ENCODE assay signal across 15 cellular contexts in genomic region chr9:88706193-88707112, GRCh38.
A peak's percentile ranks its signal among the peaks of the same experiment; 100 is the strongest.
DNase-seq lines count a peak whose midpoint lies in the region; ATAC-seq and TF ChIP-seq lines count a peak whose summit lies in the region.
"Had no signal": no experiment of that assay in that cellular context is flagged by ENCODE, and none has a peak within 500 bp of the region (broad histone marks: within the 10 kb centered on the region; RNA-seq: fewer than 3 reads in every experiment).

No MANE protein-coding gene starts in this region.

- H3K9me3 Mint-ChIP-seq in GM23338 (peaks cover 3% of the 10 kb centered on the region; the same call in 1 of the 3 replicates), neural progenitor cell (peaks cover 8% of the 10 kb centered on the region)
- H3K9me3 Mint-ChIP-seq: activated B cell treated with CpG ODN at 0.5 μM for 24 hours had no signal

- no peak for TF ChIP-seq POLR2A in vagina (IDR thresholded peaks at IDR 0.05)

- peak; percentile 69 for ATAC-seq in GM23338

- DNase-seq in GM23338 (ENCODE audit: low spot score): peak; percentile 23
- peak; percentile 30 for DNase-seq in NCI-H748 treated with DMSO at 0.1 percent for 48 hours (lab: John Stamatoyannopoulos, UW)
- DNase-seq in hepatocyte (ENCODE audit: low spot score): peak; percentile 19
- peak; percentile 31 for DNase-seq in neural progenitor cell (ENCODE audit: low spot score)
- no peak for DNase-seq in NCI-H187 (lab: John Stamatoyannopoulos, UW)
- no peak for DNase-seq in vagina (ENCODE audit: extremely low spot score in 2 of 2)
- no peak for DNase-seq in posterior vena cava (ENCODE audit: low spot score)
- no peak for DNase-seq in NCI-H446 (lab: John Stamatoyannopoulos, UW)
- DNase-seq: activated B cell treated with CpG ODN at 0.5 μM for 24 hours; activated naive CD4-positive, alpha-beta T cell treated with anti-CD3 and anti-CD28 coated beads, Interleukin-2, amount 50 U/mL, for 16 hours; dorsolateral prefrontal cortex; NCI-H2171 had no signal

- WGBS in hepatocyte (ENCODE audit: low lambda C conversion rate, missing lambda C conversion rate): 92% methylated on average over 38 of the region's 38 CpGs

- H3K27me3 ChIP-seq in GM23338 (ENCODE audit: insufficient read depth) (no peaks in the 10 kb centered on the region), hepatocyte (no peaks in the 10 kb centered on the region), neural progenitor cell (no peaks in the 10 kb centered on the region), vagina (no peaks in the 10 kb centered on the region)
- H3K27me3 ChIP-seq: breast epithelium, dorsolateral prefrontal cortex had no signal

- TF ChIP-seq CTCF in GM23338 (conservative IDR thresholded peaks at IDR 0.05; ENCODE audit: low read depth in 2 of 2): peak in 1 of 2 experiments; percentile 29; a peak in 3 of 4 replicates
- TF ChIP-seq CTCF in hepatocyte (IDR thresholded peaks at IDR 0.05; ENCODE audit: poor library complexity): no peak
- TF ChIP-seq CTCF in neural progenitor cell (IDR thresholded peaks at IDR 0.05): no peak
- no peak for TF ChIP-seq CTCF in vagina (IDR thresholded peaks at IDR 0.05)

- H3K9ac ChIP-seq in neural progenitor cell: no peak overlapping the region

- H3K4me2 ChIP-seq in GM23338 (no peak overlapping the region), hepatocyte (no peak overlapping the region), neural progenitor cell (no peak overlapping the region)

- no peaks in the 10 kb centered on the region for H4K20me1 ChIP-seq in GM23338 (replicated peaks; ENCODE audit: insufficient read depth)
- no peaks in the 10 kb centered on the region for H4K20me1 ChIP-seq in hepatocyte (ENCODE audit: insufficient read depth, poor library complexity, severe bottlenecking)
- H4K20me1 ChIP-seq in neural progenitor cell (ENCODE audit: low read depth): no peaks in the 10 kb centered on the region

- H3F3A ChIP-seq in GM23338 (replicated peaks; ENCODE audit: low read depth): no peaks in the 10 kb centered on the region
- no peaks in the 10 kb centered on the region for H3F3A ChIP-seq in neural progenitor cell (ENCODE audit: low read depth)

- peaks cover 2% of the 10 kb centered on the region; the same call in 2 of the 3 replicates for H3K4me1 Mint-ChIP-seq in GM23338
- H3K4me1 Mint-ChIP-seq in neural progenitor cell: peaks cover 14% of the 10 kb centered on the region
- H3K4me1 Mint-ChIP-seq: activated B cell treated with CpG ODN at 0.5 μM for 24 hours had no signal

- H3K4me3 Mint-ChIP-seq in GM23338: no peak overlapping the region
- H3K4me3 Mint-ChIP-seq in neural progenitor cell: no peak overlapping the region
- H3K4me3 Mint-ChIP-seq: activated B cell treated with CpG ODN at 0.5 μM for 24 hours had no signal

- no peaks in the 10 kb centered on the region for H3K4me1 ChIP-seq in GM23338 (ENCODE audit: insufficient read depth)
- H3K4me1 ChIP-seq in hepatocyte (ENCODE audit: insufficient read depth): no peaks in the 10 kb centered on the region
- no peaks in the 10 kb centered on the region for H3K4me1 ChIP-seq in neural progenitor cell
- H3K4me1 ChIP-seq in vagina: no peaks in the 10 kb centered on the region
- H3K4me1 ChIP-seq: breast epithelium, prostate gland had no signal

- H3K9me3 ChIP-seq in hepatocyte (ENCODE audit: low read depth) (no peaks in the 10 kb centered on the region), neural progenitor cell (ENCODE audit: low read depth) (no peaks in the 10 kb centered on the region), vagina (no peaks in the 10 kb centered on the region)
- H3K9me3 ChIP-seq: breast epithelium, prostate gland, thoracic aorta had no signal

- H3K36me3 Mint-ChIP-seq in GM23338 (ENCODE audit: low read depth) (no peaks in the 10 kb centered on the region), neural progenitor cell (no peaks in the 10 kb centered on the region)

- 0 out of 2 replicates have a peak, but pooled peaks cover 6% of the 10 kb centered on the region for H3K9me2 ChIP-seq in GM23338 (ENCODE audit: insufficient read depth)
- H3K9me2 ChIP-seq in hepatocyte (replicated peaks; ENCODE audit: insufficient read depth): no peaks in the 10 kb centered on the region

- H3K36me3 ChIP-seq in GM23338 (ENCODE audit: insufficient read depth) (no peaks in the 10 kb centered on the region), hepatocyte (replicated peaks; ENCODE audit: insufficient read depth, low read depth) (no peaks in the 10 kb centered on the region), neural progenitor cell (no peaks in the 10 kb centered on the region), vagina (no peaks in the 10 kb centered on the region)
- H3K36me3 ChIP-seq: breast epithelium, prostate gland, thoracic aorta had no signal

- H2AFZ ChIP-seq in GM23338 (peak overlapping the region; percentile 14), hepatocyte (no peak overlapping the region), neural progenitor cell (replicated peaks) (no peak overlapping the region)

- H3K27me3 Mint-ChIP-seq in GM23338 (ENCODE audit: insufficient read depth, low read depth, poor library complexity) (peaks cover 6% of the 10 kb centered on the region), neural progenitor cell (ENCODE audit: insufficient read depth, low read depth) (peaks cover 12% of the 10 kb centered on the region)
- H3K27me3 Mint-ChIP-seq: activated B cell treated with CpG ODN at 0.5 μM for 24 hours had no signal

- H3K4me3 ChIP-seq in GM23338 (no peak overlapping the region), hepatocyte (no peak overlapping the region), neural progenitor cell (no peak overlapping the region), vagina (no peak overlapping the region)
- H3K4me3 ChIP-seq: breast epithelium, dorsolateral prefrontal cortex, prostate gland, thoracic aorta had no signal

- H3K27ac Mint-ChIP-seq in GM23338: no peak overlapping the region
- H3K27ac Mint-ChIP-seq in neural progenitor cell: no peak overlapping the region
- H3K27ac Mint-ChIP-seq: activated B cell treated with CpG ODN at 0.5 μM for 24 hours had no signal

- intact Hi-C loops in vagina (cut with DNase I): no loop called here
- intact Hi-C loops in posterior vena cava (cut with DNase I): loop anchor here in 1 of 2 donors (5.0 kb wide), 1 partner anchor 361 kb away; no protein-coding TSS in a partner anchor

- H3K27ac ChIP-seq in GM23338 (ENCODE audit: low read depth) (no peak overlapping the region), hepatocyte (no peak overlapping the region), neural progenitor cell (no peak overlapping the region), vagina (no peak overlapping the region)
- H3K27ac ChIP-seq: breast epithelium, dorsolateral prefrontal cortex, prostate gland, thoracic aorta had no signal

- no peaks in the 10 kb centered on the region for H3K79me2 ChIP-seq in GM23338 (replicated peaks; ENCODE audit: insufficient read depth)
- no peaks in the 10 kb centered on the region for H3K79me2 ChIP-seq in hepatocyte
- no peaks in the 10 kb centered on the region for H3K79me2 ChIP-seq in neural progenitor cell (ENCODE audit: low read depth)

TF ChIP-seq in GM23338, 12 proteins besides CTCF, POLR2A, EP300 and RAD21 (continues in another document):
- no peak for TF ChIP-seq NANOG (IDR thresholded peaks at IDR 0.05; ENCODE audit: borderline replicate concordance)
- TF ChIP-seq ZNF114 (CRISPR knock-in tag; IDR thresholded peaks at IDR 0.05): no peak
- TF ChIP-seq REST (IDR thresholded peaks at IDR 0.05; ENCODE audit: unreplicated experiment): no peak
- TF ChIP-seq ETS1 (IDR thresholded peaks at IDR 0.05): no peak
- TF ChIP-seq CREB1 (CRISPR knock-in tag; IDR thresholded peaks at IDR 0.05; ENCODE audit: low read depth): no peak
- TF ChIP-seq STAT1 (IDR thresholded peaks at IDR 0.05; ENCODE audit: unreplicated experiment): no peak
- TF ChIP-seq EZH2phosphoT487 (IDR thresholded peaks at IDR 0.05; ENCODE audit: unreplicated experiment): no peak

Comparison
In these comparisons a context has a peak if more than half of its experiments do, and no peak if none do; other contexts are left out.
1. DNase-seq: peak in GM23338 (single experiment), NCI-H748 treated with DMSO at 0.1 percent for 48 hours (single experiment), hepatocyte (single experiment) and neural progenitor cell (single experiment); none in NCI-H187 (0 of 2), vagina (0 of 2), posterior vena cava (single experiment) and NCI-H446 (0 of 2).